Comparison of ENCODE assay signal across 16 cellular contexts in the genomic region with DNA sequence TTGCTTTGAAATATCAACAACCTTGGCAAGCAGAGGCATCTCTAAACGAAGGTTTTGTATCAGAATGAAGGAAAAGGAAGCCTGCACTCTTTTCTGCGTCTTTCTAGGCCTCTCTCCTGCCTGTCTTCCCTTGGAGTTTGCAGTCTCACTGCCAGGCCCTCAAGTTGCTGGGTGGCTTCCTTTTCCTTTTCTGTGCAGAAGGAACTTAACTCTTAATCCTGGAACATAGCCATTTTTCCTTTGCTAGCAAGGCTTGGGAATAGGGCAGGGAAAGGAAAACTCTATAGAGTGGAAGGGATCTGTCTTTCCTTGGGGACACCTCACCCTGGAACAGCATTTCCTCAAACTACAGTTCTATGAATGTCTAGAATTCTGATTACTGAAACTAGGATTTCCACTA. TPM values are rescaled to one million over a fixed set of nuclear protein-coding genes. Genes with fewer than 3 reads are reported as not detected.
DNase-seq lines count a peak whose midpoint lies in the region; ATAC-seq and TF ChIP-seq lines count a peak whose summit lies in the region.
"Had no signal": no experiment of that assay in that cellular context is flagged by ENCODE, and none has a peak within 500 bp of the region (broad histone marks: within the 10 kb centered on the region; RNA-seq: fewer than 3 reads in every experiment).

No MANE protein-coding gene starts in this region.

- H3K27me3 ChIP-seq in right cardiac atrium (ENCODE audit: control insufficient read depth, insufficient read depth) (no peaks in the 10 kb centered on the region), parathyroid adenoma (ENCODE audit: control insufficient read depth, insufficient read depth, low read length) (no peaks in the 10 kb centered on the region)

- no peak overlapping the region for H3K9ac ChIP-seq in parathyroid adenoma

- DNase-seq in right cardiac atrium (no peak), RKO (ENCODE audit: low spot score) (no peak)
- DNase-seq: COR-L47, DMS153, GOT3, Karpas-422, MM.1S, NCI-H1092 treated with DMSO at 0.1 percent for 48 hours, NCI-H1694, NCI-H2227 treated with DMSO at 0.1 percent for 48 hours, NCI-H524 had no signal

- H3K79me2 ChIP-seq in parathyroid adenoma, result no peaks in the 10 kb centered on the region

- peak overlapping the region; percentile 22 for H2AFZ ChIP-seq in parathyroid adenoma

- H3K4me3 ChIP-seq in right cardiac atrium (ENCODE audit: low read length), result no peak overlapping the region
- no peak overlapping the region for H3K4me3 ChIP-seq in parathyroid adenoma (ENCODE audit: low read depth, low read length)

- H3K9me3 ChIP-seq in right cardiac atrium (ENCODE audit: control insufficient read depth, low read length) (no peaks in the 10 kb centered on the region), parathyroid adenoma (ENCODE audit: control insufficient read depth, low read length) (no peaks in the 10 kb centered on the region)

- ATAC-seq in right cardiac atrium (peak; percentile 40 to 79), HG02970 (IDR thresholded peaks at IDR 0.05; ENCODE audit: low FRiP score, unreplicated experiment) (no peak), HG02763 (IDR thresholded peaks at IDR 0.05; ENCODE audit: unreplicated experiment) (no peak)

- peak overlapping the region; percentile 72 for H3K27ac ChIP-seq in 22Rv1
- peak overlapping the region; percentile 83 for H3K27ac ChIP-seq in VCaP
- no peak overlapping the region for H3K27ac ChIP-seq in right cardiac atrium (ENCODE audit: low read length)
- no peak overlapping the region for H3K27ac ChIP-seq in parathyroid adenoma

- H3K4me2 ChIP-seq in parathyroid adenoma (ENCODE audit: low read length), result no peak overlapping the region

- no peaks in the 10 kb centered on the region for H3K36me3 ChIP-seq in parathyroid adenoma (ENCODE audit: control insufficient read depth, insufficient read depth, low read length)

- intact Hi-C loops in right cardiac atrium (cut with DNase I), result no loop called here

- H3K4me1 ChIP-seq in right cardiac atrium (ENCODE audit: control insufficient read depth, insufficient read depth, low read length) (no peaks in the 10 kb centered on the region), parathyroid adenoma (no peaks in the 10 kb centered on the region)

- TF ChIP-seq CTCF in 22Rv1 (IDR thresholded peaks at IDR 0.05), result no peak
- TF ChIP-seq CTCF in VCaP (conservative IDR thresholded peaks at IDR 0.05), result no peak
- TF ChIP-seq CTCF in parathyroid adenoma (IDR thresholded peaks at IDR 0.05), result no peak

- 36% methylated on average over 2 of the region's 2 CpGs for WGBS in right cardiac atrium

RNA-seq across cellular contexts. Expression of a gene that starts 32.8 kb away (rescaled TPM):
- 10 to 100 TPM in 1 of 4 donors, 1 to 10 TPM in 3; 6.7 to 17.2 (median 7.3) TPM for total RNA-seq in right cardiac atrium
- polyA plus RNA-seq in right cardiac atrium, result 4.8 TPM

RNA-seq across cellular contexts. Expression of a gene that starts 43.9 kb away (rescaled TPM):
- total RNA-seq in right cardiac atrium, result 10 to 100 TPM; 15.7 to 18.9 (median 17.3) TPM
- polyA plus RNA-seq in right cardiac atrium, result 13.2 TPM

Comparison
In these comparisons a context has a peak if more than half of its experiments do, and no peak if none do; other contexts are left out.
1. H3K27ac ChIP-seq: peak in 22Rv1 (single experiment) and VCaP (single experiment); none in right cardiac atrium (single experiment) and parathyroid adenoma (single experiment).
2. ATAC-seq: peak in right cardiac atrium (2 of 2); none in HG02970 (single experiment) and HG02763 (single experiment).